ENCODE assay signal across 16 cellular contexts in the genomic region with DNA sequence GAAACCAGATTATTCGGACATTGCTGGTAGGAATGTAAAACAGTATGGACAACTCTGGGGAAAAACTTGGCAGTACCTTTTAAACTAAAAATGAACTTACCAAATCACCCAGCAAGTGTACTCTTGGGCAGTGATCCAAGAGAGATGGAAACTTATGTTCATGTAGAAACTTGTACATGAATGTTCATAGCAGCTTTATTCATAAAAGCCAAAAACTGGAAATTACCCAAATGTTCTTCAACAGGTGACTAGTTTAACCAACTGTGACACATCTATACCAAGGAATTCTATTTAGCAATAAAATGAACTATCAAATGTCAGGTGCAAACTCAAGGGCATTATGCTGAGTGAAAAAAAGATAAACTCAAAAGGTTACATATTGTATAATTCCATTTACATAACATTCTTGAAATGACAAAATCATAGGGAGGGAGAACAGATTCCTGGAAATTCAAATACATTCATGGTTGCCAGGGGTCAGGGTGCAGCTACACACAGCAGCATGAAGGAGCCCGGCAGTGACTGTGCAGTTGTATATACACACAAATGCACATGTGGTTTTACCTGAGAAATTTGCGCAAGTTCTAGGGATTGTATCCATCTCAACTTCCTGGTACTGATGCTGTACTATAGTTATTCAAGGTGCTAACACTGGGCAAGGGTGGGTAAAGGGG. TPM values are rescaled to one million over a fixed set of nuclear protein-coding genes. Genes with fewer than 3 reads are reported as not detected.
DNase-seq lines count a peak whose midpoint lies in the region; ATAC-seq, FAIRE-seq and TF ChIP-seq lines count a peak whose summit lies in the region.
"Had no signal": no experiment of that assay in that cellular context is flagged by ENCODE, and none has a peak within 500 bp of the region (broad histone marks: within the 10 kb centered on the region; RNA-seq: fewer than 3 reads in every experiment).

No MANE protein-coding gene starts in this region.

- peak overlapping the region; percentile 46 for H3K27ac Mint-ChIP-seq in activated T-helper 2 cell treated with anti-CD3 and anti-CD28 coated beads, Interferon-gamma antibody, Interleukin-2, Interleukin-4, amounts not matched to agents 10 μg/mL and 5 μg/mL and 100 μg/mL, durations not matched to agents 14 hours and 24 hours and 36 hours
- H3K27ac Mint-ChIP-seq: dendritic cell treated with granulocyte-macrophage colony-stimulating factor and Interleukin-4, amounts not matched to agents 40 ng/mL and 50 ng/mL, for 4 days had no signal

- H3K36me3 ChIP-seq in keratinocyte (ENCODE audit: control insufficient read depth in 2 of 2, extremely low read depth in 1 of 2, insufficient read depth in 2 of 2, low read length in 2 of 2) (peaks cover 14 to 24% of the 10 kb centered on the region in 2 experiments), heart left ventricle (peaks cover 0 to 57% (median 31%) of the 10 kb centered on the region in 9 donors)

- dilution Hi-C loops in keratinocyte (cut with MboI; ENCODE audit: extremely low pct_ligation_motif_present, low sequenced_read_pairs): no loop called here

- FAIRE-seq in keratinocyte (lab: Jason Lieb, UNC): no peak
- FAIRE-seq: GM19239, H54, HTR-8/SVneo, TTC549 had no signal

- H3K27ac ChIP-seq in keratinocyte (ENCODE audit: control insufficient read depth, insufficient read depth, low read length) (peak overlapping the region; percentile 88), heart left ventricle (peak overlapping the region in 2 of 12 donors; percentile 4 to 9)
- H3K27ac ChIP-seq: vagina had no signal

- H3K9me1 ChIP-seq in keratinocyte (ENCODE audit: control insufficient read depth, extremely low read depth, insufficient read depth, low read length): no peaks in the 10 kb centered on the region

- no peak overlapping the region for H3K4me3 Mint-ChIP-seq in activated T-helper 2 cell treated with anti-CD3 and anti-CD28 coated beads, Interferon-gamma antibody, Interleukin-2, Interleukin-4, amounts not matched to agents 10 μg/mL and 5 μg/mL and 100 μg/mL, durations not matched to agents 14 hours and 24 hours and 36 hours (ENCODE audit: low read depth)
- H3K4me3 Mint-ChIP-seq: dendritic cell treated with granulocyte-macrophage colony-stimulating factor and Interleukin-4, amounts not matched to agents 40 ng/mL and 50 ng/mL, for 4 days had no signal

- H3K4me3 ChIP-seq in keratinocyte (ENCODE audit: control insufficient read depth in 2 of 3, extremely low read depth in 1 of 3, insufficient read depth in 2 of 3, low read depth in 1 of 3, low read length in 3 of 3) (peak overlapping the region in 2 of 3 experiments; percentile 25 to 41), heart left ventricle (no peak overlapping the region)
- H3K4me3 ChIP-seq: vagina had no signal

- H3K4me1 ChIP-seq in keratinocyte (ENCODE audit: control insufficient read depth, extremely low read depth, insufficient read depth, low read length): peaks cover 64% of the 10 kb centered on the region
- H3K4me1 ChIP-seq in heart left ventricle: peaks cover 0 to 64% (median 36%) of the 10 kb centered on the region in 12 donors

- peak; percentile 57 to 73 for DNase-seq in activated CD4-positive, alpha-beta T cell treated with anti-CD3 and anti-CD28 coated beads, Interleukin-2, amount 50 U/mL, for 48 hours
- no peak for DNase-seq in activated CD4-positive, alpha-beta T cell treated with anti-CD3 and anti-CD28 coated beads, Interleukin-2, amount 50 U/mL, for 1 hour
- no peak for DNase-seq in activated T-helper 2 cell treated with anti-CD3 and anti-CD28 coated beads, Interferon-gamma antibody, Interleukin-2, Interleukin-4, amounts not matched to agents 10 μg/mL and 5 μg/mL and 100 μg/mL, durations not matched to agents 14 hours and 24 hours and 36 hours (ENCODE audit: low spot score)
- DNase-seq in keratinocyte (ENCODE audit: low read depth, low spot score) (peak; percentile 91), heart left ventricle (no peak)
- peak; percentile 26 to 63 (median 53) for DNase-seq in stimulated activated CD4-positive, alpha-beta T cell treated with anti-CD3 and anti-CD28 coated beads, TNF-alpha, amount 100 ng/mL, for 48 hours (ENCODE audit: low read depth in 3 of 3)
- DNase-seq: DMS79, SHP77 treated with DMSO at 0.1 percent for 48 hours had no signal

- H3K27me3 Mint-ChIP-seq in activated T-helper 2 cell treated with anti-CD3 and anti-CD28 coated beads, Interferon-gamma antibody, Interleukin-2, Interleukin-4, amounts not matched to agents 10 μg/mL and 5 μg/mL and 100 μg/mL, durations not matched to agents 14 hours and 24 hours and 36 hours (ENCODE audit: low read depth): no peaks in the 10 kb centered on the region
- H3K27me3 Mint-ChIP-seq: dendritic cell treated with granulocyte-macrophage colony-stimulating factor and Interleukin-4, amounts not matched to agents 40 ng/mL and 50 ng/mL, for 4 days had no signal

- H4K20me1 ChIP-seq in keratinocyte (ENCODE audit: control insufficient read depth, extremely low read depth, insufficient read depth, low read length): no peaks in the 10 kb centered on the region

- H3K4me2 ChIP-seq in keratinocyte (ENCODE audit: control insufficient read depth, extremely low read depth, insufficient read depth, low read depth, low read length): peak overlapping the region; percentile 73

- H3K4me1 Mint-ChIP-seq in activated T-helper 2 cell treated with anti-CD3 and anti-CD28 coated beads, Interferon-gamma antibody, Interleukin-2, Interleukin-4, amounts not matched to agents 10 μg/mL and 5 μg/mL and 100 μg/mL, durations not matched to agents 14 hours and 24 hours and 36 hours (ENCODE audit: low read depth): peaks cover 41% of the 10 kb centered on the region

- H2AFZ ChIP-seq in keratinocyte (ENCODE audit: control insufficient read depth, low read length): no peak overlapping the region

- 64 to 75% (median 66%) methylated on average over 3 of the region's 3 CpGs for WGBS in heart left ventricle, 4 donors

- no peak for TF ChIP-seq POLR2A in heart left ventricle (IDR thresholded peaks at IDR 0.05)

- H3K9me3 ChIP-seq in keratinocyte (ENCODE audit: control insufficient read depth, low read depth, low read length): no peaks in the 10 kb centered on the region
- no peaks in the 10 kb centered on the region for H3K9me3 ChIP-seq in heart left ventricle
- H3K9me3 ChIP-seq: vagina had no signal

- H3K27me3 ChIP-seq in keratinocyte (ENCODE audit: control insufficient read depth, extremely low read depth, insufficient read depth, low read length) (no peaks in the 10 kb centered on the region), heart left ventricle (no peaks in the 10 kb centered on the region)
- H3K27me3 ChIP-seq: vagina had no signal

- TF ChIP-seq CTCF in keratinocyte (optimal IDR thresholded peaks at IDR 0.05 in 1 of 3, IDR thresholded peaks at IDR 0.05 in 1 of 3, conservative IDR thresholded peaks at IDR 0.05 in 1 of 3; ENCODE audit: extremely low read depth in 1 of 3, insufficient read depth in 2 of 3, low read length in 3 of 3): no peak
- no peak for TF ChIP-seq CTCF in heart left ventricle (IDR thresholded peaks at IDR 0.05)

- intact Hi-C loops in activated T-helper 2 cell treated with anti-CD3 and anti-CD28 coated beads, Interferon-gamma antibody, Interleukin-2, Interleukin-4, amounts not matched to agents 10 μg/mL and 5 μg/mL and 100 μg/mL, durations not matched to agents 14 hours and 24 hours and 36 hours (cut with micrococcal nuclease): loop anchor here (1.0 to 5.0 kb wide), 2 partner anchors 125 to 195 kb away; no protein-coding TSS in a partner anchor
- intact Hi-C loops in heart left ventricle (cut with DNase I): loop anchor here in 3 of 10 donors (5.0 kb wide), 3 partner anchors 50 to 210 kb away; a partner anchor contains a TSS

- no peak for ATAC-seq in HG03520 (IDR thresholded peaks at IDR 0.05; ENCODE audit: unreplicated experiment)
- no peak for ATAC-seq in GM19351 (IDR thresholded peaks at IDR 0.05; ENCODE audit: unreplicated experiment)
- ATAC-seq in heart left ventricle: no peak

- peaks cover 30% of the 10 kb centered on the region for H3K79me2 ChIP-seq in keratinocyte (ENCODE audit: control insufficient read depth, insufficient read depth, low read length)

- peaks cover 55% of the 10 kb centered on the region for H3K36me3 Mint-ChIP-seq in activated T-helper 2 cell treated with anti-CD3 and anti-CD28 coated beads, Interferon-gamma antibody, Interleukin-2, Interleukin-4, amounts not matched to agents 10 μg/mL and 5 μg/mL and 100 μg/mL, durations not matched to agents 14 hours and 24 hours and 36 hours (ENCODE audit: low read depth)

- H3K9ac ChIP-seq in keratinocyte (ENCODE audit: control insufficient read depth, extremely low read depth, insufficient read depth, low read length): no peak overlapping the region

- H3K9me3 Mint-ChIP-seq in activated T-helper 2 cell treated with anti-CD3 and anti-CD28 coated beads, Interferon-gamma antibody, Interleukin-2, Interleukin-4, amounts not matched to agents 10 μg/mL and 5 μg/mL and 100 μg/mL, durations not matched to agents 14 hours and 24 hours and 36 hours: no peaks in the 10 kb centered on the region
- H3K9me3 Mint-ChIP-seq: dendritic cell treated with granulocyte-macrophage colony-stimulating factor and Interleukin-4, amounts not matched to agents 40 ng/mL and 50 ng/mL, for 4 days had no signal

RNA-seq across cellular contexts. Expression of a gene that starts 3.5 kb away (rescaled TPM):
- not detected in 2 replicates for total RNA-seq in activated T-helper 2 cell treated with anti-CD3 and anti-CD28 coated beads, Interferon-gamma antibody, Interleukin-2, Interleukin-4, amounts not matched to agents 10 μg/mL and 5 μg/mL and 100 μg/mL, durations not matched to agents 14 hours and 24 hours and 36 hours
- polyA plus RNA-seq in keratinocyte (not detected in 3 replicates), heart left ventricle (not detected)
- polyA plus RNA-seq in keratinocyte (2011; ENCODE audit: low read depth): not detected
- not detected in 2 replicates for polyA plus RNA-seq in keratinocyte (2011; cell fraction: cytosol; rRNA removed)
- polyA plus RNA-seq in keratinocyte (2011; cell fraction: nucleus; rRNA removed): not detected in 2 replicates
- polyA plus RNA-seq in keratinocyte (2012; ENCODE audit: low replicate concordance): not detected in 2 replicates
- under 0.01 TPM in 3 replicates for polyA minus RNA-seq in keratinocyte
- 1,401 TPM for polyA minus RNA-seq in keratinocyte (2011; cell fraction: cytosol; rRNA and poly(A)+ RNA removed)
- under 0.01 TPM in 2 replicates for polyA minus RNA-seq in keratinocyte (2011; cell fraction: nucleus; rRNA and poly(A)+ RNA removed)
- total RNA-seq in heart left ventricle: not detected
- total RNA-seq: vagina had no signal

Comparison
In these comparisons a context has a peak if more than half of its experiments do, and no peak if none do; other contexts are left out.
1. DNase-seq: peak in activated CD4-positive, alpha-beta T cell treated with anti-CD3 and anti-CD28 coated beads, Interleukin-2, amount 50 U/mL, for 48 hours (2 of 2), keratinocyte (single experiment) and stimulated activated CD4-positive, alpha-beta T cell treated with anti-CD3 and anti-CD28 coated beads, TNF-alpha, amount 100 ng/mL, for 48 hours (3 of 3); none in activated CD4-positive, alpha-beta T cell treated with anti-CD3 and anti-CD28 coated beads, Interleukin-2, amount 50 U/mL, for 1 hour (single experiment), activated T-helper 2 cell treated with anti-CD3 and anti-CD28 coated beads, Interferon-gamma antibody, Interleukin-2, Interleukin-4, amounts not matched to agents 10 μg/mL and 5 μg/mL and 100 μg/mL, durations not matched to agents 14 hours and 24 hours and 36 hours (single experiment) and heart left ventricle (0 of 5).
2. H3K4me3 ChIP-seq: peak in keratinocyte (2 of 3); none in heart left ventricle (0 of 12).